Comparison of ENCODE assay signal across 10 cellular contexts in genomic region chr7:23107781-23108180, GRCh38. TPM values are rescaled to one million over a fixed set of nuclear protein-coding genes. Genes with fewer than 3 reads are reported as not detected.
DNase-seq lines count a peak whose midpoint lies in the region; ATAC-seq, FAIRE-seq and TF ChIP-seq lines count a peak whose summit lies in the region.
"Had no signal": no experiment of that assay in that cellular context is flagged by ENCODE, and none has a peak within 500 bp of the region (broad histone marks: within the 10 kb centered on the region; RNA-seq: fewer than 3 reads in every experiment).

No MANE protein-coding gene starts in this region.

- H3K27me3 ChIP-seq in GM12878 (replicated peaks in 1 of 2; ENCODE audit: control insufficient read depth in 2 of 2, insufficient read depth in 2 of 2, low read length in 1 of 2) (no peaks in the 10 kb centered on the region), iPS-18a (ENCODE audit: control insufficient read depth, insufficient read depth, low read length) (no peaks in the 10 kb centered on the region), thoracic aorta (replicated peaks; ENCODE audit: insufficient read depth) (no peaks in the 10 kb centered on the region)

- 98% methylated on average over 2 of the region's 2 CpGs for WGBS in GM12878 (ENCODE audit: insufficient coverage, insufficient replicate concordance, low lambda C conversion rate, missing lambda C conversion rate)

- CTCF ChIA-PET in GM12878 (lab: Yijun Ruan, JAX): interaction anchor here (1.4 to 1.9 kb wide), 2 partner anchors 24 to 77 kb away, joined by 4 to 10 read pairs; no protein-coding TSS in a partner anchor

- no TSS peak for BruUV-seq in GM12878 (replicated peaks; lab: Mats Ljungman, UMichigan)

- no peaks in the 10 kb centered on the region for H4K20me1 ChIP-seq in GM12878 (ENCODE audit: control insufficient read depth, insufficient read depth)

- TF ChIP-seq CTCF in GM12878 (IDR thresholded peaks at IDR 0.05 in 2 of 3, conservative IDR thresholded peaks at IDR 0.05 in 1 of 3; ENCODE audit: control insufficient read depth in 2 of 3, extremely low read depth in 1 of 3, insufficient read depth in 1 of 3, low read depth in 3 of 3, low read length in 3 of 3) (no peak), thoracic aorta (IDR thresholded peaks at IDR 0.05) (no peak)

- intact Hi-C loops in Right ventricle myocardium superior (cut with DNase I) (loop anchor here (5.0 to 10.0 kb wide), 2 partner anchors 75 to 137 kb away; partner anchors contain the start of genes GPNMB and NUP42), cardiac septum (cut with DNase I) (loop anchor here (2.0 kb wide), 1 partner anchor 139 kb away; the partner anchor contains the start of gene GPNMB), GM12878 (cut with micrococcal nuclease; ENCODE audit: unreplicated experiment) (no loop called here)

- POLR2A ChIA-PET in GM12878 (lab: Charles Lee): no interaction called here

- no peak for FAIRE-seq in GM12878 (lab: Jason Lieb, UNC)

- DNase-seq in Right ventricle myocardium superior: no peak
- no peak for DNase-seq in cardiac septum (ENCODE audit: low spot score)
- DNase-seq in GM12878 (ENCODE audit: low read depth, low spot score): no peak
- no peak for DNase-seq in thoracic aorta (ENCODE audit: low spot score)
- no peak for DNase-seq in NCI-H524 treated with DMSO at 0.1 percent for 48 hours (lab: John Stamatoyannopoulos, UW)
- no peak for DNase-seq in GM19240 (ENCODE audit: insufficient read length, low spot score)
- no peak for DNase-seq in activated CD4-positive, CD25-positive, alpha-beta regulatory T cell (lab: John Stamatoyannopoulos, UW)
- DNase-seq: NCI-H187, RPMI8226 had no signal

- in situ Hi-C loops in GM12878 (cut with MboI): no loop called here

- H2AFZ ChIP-seq in GM12878 (ENCODE audit: control insufficient read depth, low read depth, low read length): no peak overlapping the region

- no peaks in the 10 kb centered on the region for H3K9me3 ChIP-seq in GM12878 (replicated peaks; ENCODE audit: control insufficient read depth, insufficient read depth, low read length)
- no peaks in the 10 kb centered on the region for H3K9me3 ChIP-seq in iPS-18a (ENCODE audit: control insufficient read depth, low read depth, low read length)
- no peaks in the 10 kb centered on the region for H3K9me3 ChIP-seq in thoracic aorta

- peaks cover 6% of the 10 kb centered on the region; the same call in 1 of the 2 replicates for H3K79me2 ChIP-seq in GM12878 (ENCODE audit: control insufficient read depth, insufficient read depth, low read length)

- H3K4me3 ChIP-seq in GM12878: no peak overlapping the region
- H3K4me3 ChIP-seq in iPS-18a (ENCODE audit: low read length): peak overlapping the region; percentile 90
- peak overlapping the region; percentile 86 for H3K4me3 ChIP-seq in thoracic aorta

- TF ChIP-seq RAD21 in GM12878 (IDR thresholded peaks at IDR 0.05; ENCODE audit: insufficient read depth, low read depth, low read length): no peak

- SMC1A ChIA-PET in GM12878 (lab: Charles Lee; ENCODE audit: uncharacterized antibody, unreplicated experiment): interaction anchor here (1.4 to 3.4 kb wide), 3 partner anchors 9 to 76 kb away, joined by 3 to 16 read pairs (median 7); partner anchors contain the start of gene NUP42

- RAD21 ChIA-PET in GM12878 (lab: Charles Lee; ENCODE audit: unreplicated experiment): interaction anchor here (1.1 to 2.4 kb wide), 2 partner anchors 17 to 546 kb away, joined by 3 to 5 read pairs; no protein-coding TSS in a partner anchor

- no peak overlapping the region for H3K27ac ChIP-seq in GM12878 (ENCODE audit: control insufficient read depth, insufficient read depth)
- no peak overlapping the region for H3K27ac ChIP-seq in iPS-18a (ENCODE audit: low read length)
- no peak overlapping the region for H3K27ac ChIP-seq in thoracic aorta

- TF ChIP-seq EP300 in GM12878 (IDR thresholded peaks at IDR 0.05; ENCODE audit: borderline replicate concordance in 1 of 2, control insufficient read depth in 1 of 2, low read depth in 2 of 2, low read length in 2 of 2): no peak

- H3K4me2 ChIP-seq in GM12878 (ENCODE audit: control insufficient read depth, insufficient read depth): peak overlapping the region; percentile 68

- ATAC-seq in Right ventricle myocardium superior (ENCODE audit: poor library complexity) (peak; percentile 45), GM12878 (no peak), thoracic aorta (ENCODE audit: insufficient number of reproducible peaks, low FRiP score, low read depth) (no peak)

- H3K9ac ChIP-seq in GM12878 (ENCODE audit: control insufficient read depth, insufficient read depth, low read length): no peak overlapping the region
- no peak overlapping the region for H3K9ac ChIP-seq in iPS-18a (ENCODE audit: low read length)

- H3K4me1 ChIP-seq in GM12878 (ENCODE audit: control insufficient read depth, insufficient read depth, low read length): peaks cover 7% of the 10 kb centered on the region; the same call in 1 of the 2 replicates
- peaks cover 29% of the 10 kb centered on the region for H3K4me1 ChIP-seq in iPS-18a (ENCODE audit: control insufficient read depth, low read depth, low read length)
- H3K4me1 ChIP-seq in thoracic aorta (ENCODE audit: control insufficient read depth in 1 of 2, low read depth in 2 of 2): peaks cover 14 to 27% of the 10 kb centered on the region in 2 donors

- H3K36me3 ChIP-seq in GM12878 (ENCODE audit: control insufficient read depth in 2 of 2, insufficient read depth in 2 of 2, low read length in 1 of 2) (no peaks in the 10 kb centered on the region), iPS-18a (ENCODE audit: control insufficient read depth, low read depth, low read length) (no peaks in the 10 kb centered on the region), thoracic aorta (no peaks in the 10 kb centered on the region)

- TF ChIP-seq POLR2A in GM12878 (IDR thresholded peaks at IDR 0.05; ENCODE audit: low read depth, low read length): no peak

TF ChIP-seq in GM12878, 131 proteins besides CTCF, POLR2A, EP300 and RAD21 (continues in another document):
- no peak for TF ChIP-seq CUX1 (IDR thresholded peaks at IDR 0.05; ENCODE audit: insufficient replicate concordance, low read depth, low read length)
- TF ChIP-seq DPF2 (IDR thresholded peaks at IDR 0.05): no peak

RNA-seq across cellular contexts. Expression of gene KLHL7, which starts 2.2 kb away (rescaled TPM):
- total RNA-seq in Right ventricle myocardium superior (167 TPM), cardiac septum (103 TPM), GM12878 (2014; rRNA removed) (14.2 and 17.3 TPM in 2 replicates), GM12878 (2014; rRNA removed; fragmentation: Illumina TruSeq; extraction: Trizol) (19.5 and 22.0 TPM in 2 replicates), GM12878 (2021) (20.0 and 22.4 TPM in 2 replicates), thoracic aorta (10 to 100 TPM; 22.7 to 23.8 TPM)
- 30.5 and 31.4 TPM in 2 replicates for total RNA-seq in GM12878 (2013; cell fraction: nucleolus; rRNA removed)
- 9.0 TPM for polyA plus RNA-seq in GM12878 (2011; ENCODE audit: low read depth)
- polyA plus RNA-seq in GM12878 (2011; rRNA removed) (38.7 and 61.0 TPM in 2 replicates), GM12878 (2014; fragmentation: Illumina TruSeq; extraction: Trizol) (16.4 and 24.4 TPM in 2 replicates), GM12878 (2014; fragmentation: Nextera tagmentation; extraction: Ambion mirVana) (10 to 100 TPM in 1 of 2 experiments, 1 to 10 TPM in 1; 6.4 to 12.4 TPM), GM12878 (2014; rRNA removed) (19.6 and 22.6 TPM in 2 replicates), GM12878 (2016; fragmentation: Nextera tagmentation; extraction: Ambion mirVana) (10 to 100 TPM; 33.7 to 34.5 TPM)
- 20.6 and 21.2 TPM in 2 replicates for polyA plus RNA-seq in GM12878 (2011; cell fraction: cytosol; rRNA removed)
- 13.8 and 17.2 TPM in 2 replicates for polyA plus RNA-seq in GM12878 (2011; cell fraction: nucleus; rRNA removed)
- 13.3 and 17.4 TPM in 2 replicates for polyA plus RNA-seq in GM12878 (2012)
- 14.9 and 18.8 TPM in 2 replicates for polyA minus RNA-seq in GM12878 (2011; rRNA and poly(A)+ RNA removed)
- 11.4 and 13.0 TPM in 2 replicates for polyA minus RNA-seq in GM12878 (2011; cell fraction: cytosol; rRNA and poly(A)+ RNA removed)
- polyA minus RNA-seq in GM12878 (2011; cell fraction: nucleus; rRNA and poly(A)+ RNA removed): 9.8 and 15.7 TPM in 2 replicates
